ENCODE assay signal across 8 cellular contexts in the genomic region with DNA sequence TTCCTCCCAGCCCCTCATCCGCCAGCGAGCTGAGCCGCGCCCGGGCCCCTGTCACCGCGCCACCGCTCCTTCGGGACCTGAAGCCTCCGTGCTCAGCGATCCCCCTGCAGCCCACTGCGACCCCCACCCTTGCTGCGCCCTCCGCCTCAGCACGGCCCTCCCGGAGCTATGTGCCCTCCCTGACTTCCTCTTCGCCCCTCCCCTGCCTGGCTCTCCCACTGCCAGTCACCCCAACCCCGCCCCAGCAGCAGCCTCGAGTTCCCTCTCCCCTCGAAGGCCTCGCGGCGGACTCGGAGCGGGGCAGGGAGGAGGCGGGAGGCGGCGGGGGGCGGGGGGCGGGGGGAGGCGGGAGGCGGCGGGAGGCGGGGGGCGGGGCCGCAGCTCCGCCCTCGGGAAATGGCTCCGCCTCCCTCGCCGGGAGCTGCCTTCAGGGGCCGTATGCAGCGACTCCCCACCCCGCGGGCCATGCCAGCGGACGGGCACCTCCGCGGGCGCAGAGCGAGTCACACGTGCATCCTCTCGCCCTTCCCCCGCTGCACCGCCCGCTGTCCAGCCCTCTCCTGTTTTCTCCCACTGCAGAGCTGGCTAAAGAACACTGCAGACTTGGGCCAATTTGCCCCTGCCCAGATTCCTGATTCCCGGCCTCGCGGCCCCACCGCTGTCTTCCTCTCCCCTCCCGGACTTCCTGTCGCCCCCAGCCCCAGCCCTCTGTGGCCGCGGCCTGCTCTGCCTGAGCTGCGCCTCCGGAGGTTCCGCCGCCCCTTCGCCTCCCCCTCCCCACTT. TPM values are rescaled to one million over a fixed set of nuclear protein-coding genes. Genes with fewer than 3 reads are reported as not detected.
DNase-seq lines count a peak whose midpoint lies in the region; ATAC-seq and TF ChIP-seq lines count a peak whose summit lies in the region.

No MANE protein-coding gene starts in this region.

- H3K4me1 Mint-ChIP-seq in activated CD8-positive, alpha-beta T cell treated with anti-CD3 and anti-CD28 coated beads for 36 hours (ENCODE audit: low read depth), result peaks cover 36% of the 10 kb centered on the region

- ATAC-seq in GM18868 (IDR thresholded peaks at IDR 0.05; ENCODE audit: unreplicated experiment) (peak; percentile 82), HG03565 (IDR thresholded peaks at IDR 0.05; ENCODE audit: unreplicated experiment) (peak; percentile 54)
- ATAC-seq in activated CD8-positive, alpha-beta T cell treated with anti-CD3 and anti-CD28 coated beads for 36 hours, result peak; percentile 93

- no peak overlapping the region for H2AFZ ChIP-seq in ACC112 (ENCODE audit: low read length, unreplicated experiment)

- intact Hi-C loops in activated CD8-positive, alpha-beta T cell treated with anti-CD3 and anti-CD28 coated beads for 36 hours (cut with micrococcal nuclease), result no loop called here

- TF ChIP-seq CTCF in activated CD8-positive, alpha-beta T cell treated with anti-CD3 and anti-CD28 coated beads for 36 hours (IDR thresholded peaks at IDR 0.05), result no peak

- H3K4me1 ChIP-seq in ACC112 (ENCODE audit: control insufficient read depth, insufficient read depth, low read length, unreplicated experiment) (no peaks in the 10 kb centered on the region), ectodermal cell (ENCODE audit: control insufficient read depth, insufficient read depth, low read length) (no peaks in the 10 kb centered on the region)

- POLR2A ChIA-PET in activated CD8-positive, alpha-beta T cell treated with anti-CD3 and anti-CD28 coated beads for 36 hours (lab: Charles Lee), result interaction anchor here (0.6 to 2.1 kb wide), 8 partner anchors 10 to 221 kb away, joined by 3 to 10 read pairs (median 3); partner anchors contain the start of gene ADIPOR2

- H3K27me3 ChIP-seq in ACC112 (ENCODE audit: insufficient read depth, low read length) (peaks cover 8% of the 10 kb centered on the region; the same call in 1 of the 2 replicates), ectodermal cell (ENCODE audit: control insufficient read depth, insufficient read depth, low read length, poor library complexity, severe bottlenecking) (peaks cover 27% of the 10 kb centered on the region)

- H3K9me3 Mint-ChIP-seq in activated CD8-positive, alpha-beta T cell treated with anti-CD3 and anti-CD28 coated beads for 36 hours, result peaks cover 3% of the 10 kb centered on the region

- CTCF ChIA-PET in activated CD8-positive, alpha-beta T cell treated with anti-CD3 and anti-CD28 coated beads for 36 hours (lab: Charles Lee), result interaction anchor here (1.1 to 3.8 kb wide), 4 partner anchors 9 to 278 kb away, joined by 4 to 25 read pairs (median 16); no protein-coding TSS in a partner anchor

- H3K27ac ChIP-seq in ACC112 (ENCODE audit: low read depth, low read length) (no peak overlapping the region), ectodermal cell (ENCODE audit: insufficient read depth, low read depth, low read length, poor library complexity, severe bottlenecking) (no peak overlapping the region)

- peak overlapping the region; percentile 73 for H3K4me3 Mint-ChIP-seq in activated CD8-positive, alpha-beta T cell treated with anti-CD3 and anti-CD28 coated beads for 36 hours

- no peaks in the 10 kb centered on the region for H3K36me3 ChIP-seq in ACC112 (ENCODE audit: insufficient read depth, low read length)
- H3K36me3 ChIP-seq in ectodermal cell (ENCODE audit: control insufficient read depth, insufficient read depth, low read length), result no peaks in the 10 kb centered on the region

- H3K79me2 ChIP-seq in ACC112 (ENCODE audit: control insufficient read depth, insufficient read depth, low read length, unreplicated experiment), result no peaks in the 10 kb centered on the region

- H3K4me3 ChIP-seq in ACC112 (ENCODE audit: low read depth, low read length) (peak overlapping the region; percentile 63), ectodermal cell (ENCODE audit: insufficient read depth, low read depth, low read length) (peak overlapping the region; percentile 48)

- peak; percentile 38 for DNase-seq in NCI-H748 treated with DMSO at 0.1 percent for 48 hours (lab: John Stamatoyannopoulos, UW)
- peak; percentile 91 for DNase-seq in activated CD8-positive, alpha-beta T cell treated with anti-CD3 and anti-CD28 coated beads for 36 hours
- peak; percentile 92 to 93 for DNase-seq in lung microvascular endothelial cell (ENCODE audit: low read depth in 2 of 2)
- peak; percentile 47 to 56 (median 55) for DNase-seq in stimulated activated CD4-positive, alpha-beta T cell treated with anti-CD3 and anti-CD28 coated beads, TNF-alpha, amount 100 ng/mL, for 1 hour (ENCODE audit: low read depth in 3 of 3, low spot score in 1 of 3)

- WGBS in ectodermal cell, 2 experiments, result 0 to 1% methylated on average over 64 to 69 of the region's 69 CpGs

- no peaks in the 10 kb centered on the region for H3K27me3 Mint-ChIP-seq in activated CD8-positive, alpha-beta T cell treated with anti-CD3 and anti-CD28 coated beads for 36 hours

- H3K36me3 Mint-ChIP-seq in activated CD8-positive, alpha-beta T cell treated with anti-CD3 and anti-CD28 coated beads for 36 hours (ENCODE audit: low read depth), result no peaks in the 10 kb centered on the region

- peak overlapping the region; percentile 83 for H3K27ac Mint-ChIP-seq in activated CD8-positive, alpha-beta T cell treated with anti-CD3 and anti-CD28 coated beads for 36 hours

- H3K9me3 ChIP-seq in ectodermal cell (ENCODE audit: control insufficient read depth, low read length), result no peaks in the 10 kb centered on the region

RNA-seq across cellular contexts. Expression of gene ADIPOR2, which starts 29.1 kb away (rescaled TPM):
- total RNA-seq in activated CD8-positive, alpha-beta T cell treated with anti-CD3 and anti-CD28 coated beads for 36 hours, result 10 to 100 TPM; 48.3 to 49.9 TPM
- polyA plus RNA-seq in ectodermal cell (2013, experiment 1 of 4), result 49.5 TPM
- 51.7 TPM for polyA plus RNA-seq in ectodermal cell (2013, experiment 2 of 4)
- polyA plus RNA-seq in ectodermal cell (2013, experiment 3 of 4), result 30.6 TPM
- polyA plus RNA-seq in ectodermal cell (2013, experiment 4 of 4), result 35.7 TPM
- 29.0 and 31.0 TPM in 2 replicates for total RNA-seq in lung microvascular endothelial cell

RNA-seq across cellular contexts. Expression of gene WNT5B, which starts 32.7 kb away (rescaled TPM):
- total RNA-seq in activated CD8-positive, alpha-beta T cell treated with anti-CD3 and anti-CD28 coated beads for 36 hours, result not detected
- 28.0 TPM for polyA plus RNA-seq in ectodermal cell (2013, experiment 1 of 4)
- polyA plus RNA-seq in ectodermal cell (2013, experiment 2 of 4), result 57.3 TPM
- 25.5 TPM for polyA plus RNA-seq in ectodermal cell (2013, experiment 3 of 4)
- 34.2 TPM for polyA plus RNA-seq in ectodermal cell (2013, experiment 4 of 4)
- total RNA-seq in lung microvascular endothelial cell, result 0.20 and 0.22 TPM in 2 replicates

Comparison
In these comparisons a context has a peak if more than half of its experiments do, and no peak if none do; other contexts are left out.
1. DNase-seq: peak in every context shown above with its lines; median percentile 92 in lung microvascular endothelial cell; 91 in activated CD8-positive, alpha-beta T cell treated with anti-CD3 and anti-CD28 coated beads for 36 hours; 55 in stimulated activated CD4-positive, alpha-beta T cell treated with anti-CD3 and anti-CD28 coated beads, TNF-alpha, amount 100 ng/mL, for 1 hour; 38 in NCI-H748 treated with DMSO at 0.1 percent for 48 hours.